9 cellular contexts compared by ENCODE assay signal in genomic region chr12:5022465-5023061, GRCh38. TPM values are rescaled to one million over a fixed set of nuclear protein-coding genes. Genes with fewer than 3 reads are reported as not detected.
DNase-seq lines count a peak whose midpoint lies in the region; ATAC-seq and TF ChIP-seq lines count a peak whose summit lies in the region.
"Had no signal": no experiment of that assay in that cellular context is flagged by ENCODE, and none has a peak within 500 bp of the region (broad histone marks: within the 10 kb centered on the region; RNA-seq: fewer than 3 reads in every experiment).

No MANE protein-coding gene starts in this region.

- ATAC-seq in stimulated activated naive CD8-positive, alpha-beta T cell treated with anti-CD3 and anti-CD28 coated beads, Interleukin-15, amount 100 ng/mL, for 72 hours: peak; percentile 58
- ATAC-seq in HG02852 (IDR thresholded peaks at IDR 0.05; ENCODE audit: unreplicated experiment) (no peak), GM18870 (IDR thresholded peaks at IDR 0.05; ENCODE audit: unreplicated experiment) (no peak)

- TF ChIP-seq CTCF in RWPE1 (conservative IDR thresholded peaks at IDR 0.05; ENCODE audit: low read depth) (peak; percentile 67), MCF 10A (IDR thresholded peaks at IDR 0.05; ENCODE audit: unreplicated experiment) (peak; percentile 86), kidney epithelial cell (IDR thresholded peaks at IDR 0.05; ENCODE audit: insufficient read depth, low read length, poor library complexity, severe bottlenecking) (peak; percentile 95)

- DNase-seq in ELF-1 (ENCODE audit: low read depth, low spot score) (peak; percentile 82), HuH-7.5 (ENCODE audit: low spot score) (peak; percentile 72), RWPE1 (ENCODE audit: low spot score) (peak; percentile 53), MCF 10A (ENCODE audit: unreplicated experiment) (peak; percentile 46), kidney epithelial cell (ENCODE audit: low read depth) (no peak)
- DNase-seq in stimulated activated naive CD8-positive, alpha-beta T cell treated with anti-CD3 and anti-CD28 coated beads, Interleukin-15, amount 100 ng/mL, for 72 hours: peak; percentile 31 to 39

- peaks cover 3% of the 10 kb centered on the region for H3K27me3 ChIP-seq in kidney epithelial cell (ENCODE audit: control insufficient read depth, insufficient read depth, low read length)

- peaks cover 4% of the 10 kb centered on the region for H3K36me3 Mint-ChIP-seq in MCF 10A (ENCODE audit: insufficient read depth, unreplicated experiment)

- peaks cover 14% of the 10 kb centered on the region for H3K9me3 Mint-ChIP-seq in MCF 10A (ENCODE audit: unreplicated experiment)
- no peaks in the 10 kb centered on the region for H3K9me3 Mint-ChIP-seq in stimulated activated naive CD8-positive, alpha-beta T cell treated with anti-CD3 and anti-CD28 coated beads, Interleukin-15, amount 100 ng/mL, for 72 hours

- H3K27me3 Mint-ChIP-seq in MCF 10A (ENCODE audit: insufficient read depth, unreplicated experiment): no peaks in the 10 kb centered on the region
- peaks cover 41% of the 10 kb centered on the region for H3K27me3 Mint-ChIP-seq in stimulated activated naive CD8-positive, alpha-beta T cell treated with anti-CD3 and anti-CD28 coated beads, Interleukin-15, amount 100 ng/mL, for 72 hours

- H3K27ac ChIP-seq in RWPE1: no peak overlapping the region

- no peaks in the 10 kb centered on the region for H3K36me3 ChIP-seq in kidney epithelial cell (ENCODE audit: control insufficient read depth, insufficient read depth, low read length)

- H3K4me3 Mint-ChIP-seq in MCF 10A (ENCODE audit: unreplicated experiment): no peak overlapping the region
- H3K4me3 Mint-ChIP-seq in stimulated activated naive CD8-positive, alpha-beta T cell treated with anti-CD3 and anti-CD28 coated beads, Interleukin-15, amount 100 ng/mL, for 72 hours: no peak overlapping the region

- no peak overlapping the region for H3K4me3 ChIP-seq in kidney epithelial cell (ENCODE audit: low read depth, low read length)

- POLR2A ChIA-PET in RWPE1 (lab: Yijun Ruan, JAX; ENCODE audit: low non-redundant PET): no interaction called here
- POLR2A ChIA-PET in MCF 10A (lab: Yijun Ruan, JAX): no interaction called here

- BruUV-seq in MCF 10A (replicated peaks; lab: Mats Ljungman, UMichigan): no TSS peak

- no peaks in the 10 kb centered on the region for H3K4me1 Mint-ChIP-seq in MCF 10A (ENCODE audit: insufficient read depth, unreplicated experiment)
- H3K4me1 Mint-ChIP-seq in stimulated activated naive CD8-positive, alpha-beta T cell treated with anti-CD3 and anti-CD28 coated beads, Interleukin-15, amount 100 ng/mL, for 72 hours: no peaks in the 10 kb centered on the region

- intact Hi-C loops in MCF 10A (cut with micrococcal nuclease): no loop called here

- no peak overlapping the region for H3K27ac Mint-ChIP-seq in MCF 10A (ENCODE audit: low read depth, unreplicated experiment)
- H3K27ac Mint-ChIP-seq in stimulated activated naive CD8-positive, alpha-beta T cell treated with anti-CD3 and anti-CD28 coated beads, Interleukin-15, amount 100 ng/mL, for 72 hours: no peak overlapping the region

- CTCF ChIA-PET in RWPE1 (lab: Yijun Ruan, JAX) (interaction anchor here (0.6 to 2.3 kb wide), 7 partner anchors 9 to 173 kb away, joined by 3 to 18 read pairs (median 6); no protein-coding TSS in a partner anchor), MCF 10A (lab: Yijun Ruan, JAX) (interaction anchor here (0.6 to 5.3 kb wide), 38 partner anchors 8 to 1017 kb away, joined by 3 to 121 read pairs (median 5); no protein-coding TSS in a partner anchor)

RNA-seq across cellular contexts. Expression of gene KCNA5, which starts 21.1 kb away (rescaled TPM):
- total RNA-seq in MCF 10A (2022): not detected in 2 replicates
- total RNA-seq in kidney epithelial cell: 0.34 and 0.50 TPM in 2 replicates
- total RNA-seq: T-helper 1 cell treated with Interleukin-12 subunit alpha and Interleukin-12 subunit beta and Interleukin-4 antibody, amounts not matched to agents 30 ng/mL and 1 ng/mL, for 36 hours had no signal
